ENCODE assay signal across 10 cellular contexts in the genomic region with DNA sequence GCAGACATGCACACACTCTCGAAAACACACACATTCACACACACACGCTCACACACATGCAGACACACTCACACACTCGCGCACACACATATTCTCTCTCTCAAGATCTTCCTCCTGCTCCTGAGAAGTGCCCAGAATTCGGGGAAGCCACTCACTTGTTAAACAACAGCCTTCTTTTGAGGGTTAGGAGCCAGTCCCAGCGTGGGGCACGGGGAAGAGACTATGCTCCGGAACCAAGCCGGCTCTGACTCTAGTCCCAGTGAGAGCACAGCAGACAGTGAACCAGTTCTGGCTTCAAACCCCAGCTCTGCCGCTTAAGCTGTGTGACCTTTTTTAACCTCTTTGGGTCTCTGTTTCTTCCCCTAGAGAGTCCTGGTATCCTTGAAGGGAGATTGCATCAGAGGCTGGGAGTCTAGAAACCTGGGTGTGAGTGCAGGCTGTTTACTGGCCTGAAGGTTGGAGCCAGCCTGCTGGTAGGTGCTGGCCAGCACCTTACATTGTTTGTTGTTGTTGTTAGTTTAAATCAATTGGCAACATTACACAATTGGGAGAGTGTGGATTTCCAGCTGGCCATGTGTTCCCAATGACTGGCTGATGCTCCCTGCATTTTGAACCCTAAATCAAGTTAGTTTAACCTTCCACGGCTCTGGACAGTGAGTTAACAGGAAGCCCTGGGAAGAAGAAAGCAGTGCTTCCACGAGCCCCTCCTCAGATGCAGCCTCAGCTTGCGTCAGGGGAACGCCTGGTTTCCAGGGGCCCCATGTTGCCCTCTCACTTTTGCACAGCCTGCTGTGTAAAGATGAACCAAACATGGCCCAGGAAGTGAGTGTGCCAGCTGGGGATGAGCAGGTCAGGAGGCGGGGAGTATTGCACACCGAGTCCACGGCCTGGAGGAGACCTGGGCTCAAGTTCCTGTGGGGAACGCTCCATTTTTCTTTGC.
DNase-seq lines count a peak whose midpoint lies in the region; ATAC-seq and TF ChIP-seq lines count a peak whose summit lies in the region.
"Had no signal": no experiment of that assay in that cellular context is flagged by ENCODE, and none has a peak within 500 bp of the region (broad histone marks: within the 10 kb centered on the region; RNA-seq: fewer than 3 reads in every experiment).

No MANE protein-coding gene starts in this region.

- H3K9ac ChIP-seq in muscle layer of colon (ENCODE audit: low read length): no peak overlapping the region

- peaks cover 22% of the 10 kb centered on the region for H3K4me1 Mint-ChIP-seq in activated T-cell treated with anti-CD3 and anti-CD28 coated beads, Interleukin-2, amount 50 U/mL, for 72 hours (ENCODE audit: low read depth)
- H3K4me1 Mint-ChIP-seq in activated T-cell treated with anti-CD3 and anti-CD28 coated beads, Interleukin-2, amount 50 U/mL, for 24 hours (ENCODE audit: low read depth): peaks cover 25% of the 10 kb centered on the region

- no peaks in the 10 kb centered on the region for H3K9me3 ChIP-seq in muscle layer of colon (ENCODE audit: low read length)
- no peaks in the 10 kb centered on the region for H3K9me3 ChIP-seq in upper lobe of left lung

- TF ChIP-seq POLR2A in upper lobe of left lung (IDR thresholded peaks at IDR 0.05): no peak

- TF ChIP-seq CTCF in dorsolateral prefrontal cortex (IDR thresholded peaks at IDR 0.05 in 54 of 56, conservative IDR thresholded peaks at IDR 0.05 in 2 of 56; ENCODE audit: low read depth in 1 of 56, partially characterized antibody in 56 of 56): no peak
- no peak for TF ChIP-seq CTCF in upper lobe of left lung (IDR thresholded peaks at IDR 0.05)

- peak; percentile 69 for ATAC-seq in activated T-cell treated with anti-CD3 and anti-CD28 coated beads, Interleukin-2, amount 50 U/mL, for 72 hours (replicated peaks in 1 of 2)
- ATAC-seq in upper lobe of left lung (ENCODE audit: low FRiP score in 2 of 2): peak in 1 of 2 donors; percentile 52
- ATAC-seq in GM21367 (IDR thresholded peaks at IDR 0.05; ENCODE audit: unreplicated experiment): no peak

- H3K27ac ChIP-seq in dorsolateral prefrontal cortex (peak overlapping the region in 42 of 59 donors; percentile 6 to 76 (median 54)), muscle layer of colon (ENCODE audit: low read depth, low read length) (peak overlapping the region; percentile 56), upper lobe of left lung (peak overlapping the region; percentile 53 to 72 (median 62))
- H3K27ac ChIP-seq: C4-2B had no signal

- peak overlapping the region in 1 of 2 donors; percentile 22 for H3K4me3 Mint-ChIP-seq in activated T-cell treated with anti-CD3 and anti-CD28 coated beads, Interleukin-2, amount 50 U/mL, for 72 hours
- H3K4me3 Mint-ChIP-seq in activated T-cell treated with anti-CD3 and anti-CD28 coated beads, Interleukin-2, amount 50 U/mL, for 24 hours: no peak overlapping the region

- peaks cover 2% of the 10 kb centered on the region for H3K27me3 Mint-ChIP-seq in activated T-cell treated with anti-CD3 and anti-CD28 coated beads, Interleukin-2, amount 50 U/mL, for 72 hours (ENCODE audit: low read depth)
- no peaks in the 10 kb centered on the region for H3K27me3 Mint-ChIP-seq in activated T-cell treated with anti-CD3 and anti-CD28 coated beads, Interleukin-2, amount 50 U/mL, for 24 hours

- no peaks in the 10 kb centered on the region for H3K27me3 ChIP-seq in dorsolateral prefrontal cortex
- H3K27me3 ChIP-seq in muscle layer of colon (ENCODE audit: control insufficient read depth in 1 of 2, insufficient read depth in 2 of 2, low read length in 2 of 2): no peaks in the 10 kb centered on the region
- no peaks in the 10 kb centered on the region for H3K27me3 ChIP-seq in upper lobe of left lung

- H3K9me3 Mint-ChIP-seq in activated T-cell treated with anti-CD3 and anti-CD28 coated beads, Interleukin-2, amount 50 U/mL, for 72 hours: no peaks in the 10 kb centered on the region
- H3K9me3 Mint-ChIP-seq in activated T-cell treated with anti-CD3 and anti-CD28 coated beads, Interleukin-2, amount 50 U/mL, for 24 hours: no peaks in the 10 kb centered on the region

- no peak overlapping the region for H3K27ac Mint-ChIP-seq in activated T-cell treated with anti-CD3 and anti-CD28 coated beads, Interleukin-2, amount 50 U/mL, for 72 hours
- H3K27ac Mint-ChIP-seq in activated T-cell treated with anti-CD3 and anti-CD28 coated beads, Interleukin-2, amount 50 U/mL, for 24 hours: no peak overlapping the region

- peak in 1 of 2 donors; percentile 19 for DNase-seq in activated T-cell treated with anti-CD3 and anti-CD28 coated beads, Interleukin-2, amount 50 U/mL, for 72 hours
- no peak for DNase-seq in activated T-cell treated with anti-CD3 and anti-CD28 coated beads, Interleukin-2, amount 50 U/mL, for 24 hours
- DNase-seq in dorsolateral prefrontal cortex (no peak), upper lobe of left lung (peak in 1 of 2 donors; percentile 36), NCI-H69 (lab: John Stamatoyannopoulos, UW) (no peak), DMS153 (lab: John Stamatoyannopoulos, UW) (no peak)
- DNase-seq: NCI-H146 had no signal

- intact Hi-C loops in dorsolateral prefrontal cortex (cut with DNase I): loop anchor here in 1 of 2 donors (2.0 kb wide), 1 partner anchor 72 kb away; a partner anchor contains a TSS

- peaks cover 33% of the 10 kb centered on the region for H3K4me1 ChIP-seq in muscle layer of colon (ENCODE audit: insufficient read depth, low read length)
- peaks cover 0 to 16% (median 9%) of the 10 kb centered on the region in 4 donors for H3K4me1 ChIP-seq in upper lobe of left lung

- 49 to 57% methylated on average over 17 to 18 of the region's 18 CpGs for WGBS in upper lobe of left lung, 2 donors

- H3K36me3 ChIP-seq in muscle layer of colon (ENCODE audit: insufficient read depth, low read length): no peaks in the 10 kb centered on the region
- H3K36me3 ChIP-seq in upper lobe of left lung: no peaks in the 10 kb centered on the region

- no peaks in the 10 kb centered on the region for H3K36me3 Mint-ChIP-seq in activated T-cell treated with anti-CD3 and anti-CD28 coated beads, Interleukin-2, amount 50 U/mL, for 72 hours (ENCODE audit: insufficient read depth in 2 of 2)
- H3K36me3 Mint-ChIP-seq in activated T-cell treated with anti-CD3 and anti-CD28 coated beads, Interleukin-2, amount 50 U/mL, for 24 hours (ENCODE audit: low read depth): no peaks in the 10 kb centered on the region

- peak overlapping the region in 1 of 59 donors; percentile 16 for H3K4me3 ChIP-seq in dorsolateral prefrontal cortex
- peak overlapping the region in 1 of 2 donors; percentile 16 for H3K4me3 ChIP-seq in muscle layer of colon (ENCODE audit: low read depth in 1 of 2, low read length in 2 of 2)
- no peak overlapping the region for H3K4me3 ChIP-seq in upper lobe of left lung

- no peak for TF ChIP-seq EP300 in upper lobe of left lung (IDR thresholded peaks at IDR 0.05)
